Comparison of ENCODE assay signal across 26 cellular contexts in the genomic region with DNA sequence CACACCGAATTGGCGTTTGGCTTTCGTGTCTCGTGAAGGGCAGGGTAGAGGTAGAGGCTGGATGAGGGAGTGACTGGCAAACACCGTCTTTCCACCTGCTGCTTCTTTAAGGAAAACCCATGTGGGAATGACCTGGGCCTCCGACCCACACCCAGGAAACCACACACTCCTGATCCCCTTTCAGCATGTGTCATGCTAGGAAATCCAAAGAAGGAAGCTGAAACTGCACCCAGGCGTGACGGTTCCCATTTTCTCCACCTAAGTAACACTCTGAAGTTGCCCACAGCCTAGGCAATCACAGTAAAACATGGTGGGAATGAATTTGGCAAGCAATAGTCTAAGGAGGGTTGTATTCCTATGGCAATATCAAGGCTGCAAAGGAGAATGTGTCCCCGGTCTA.
"Had no signal": no experiment of that assay in that cellular context is flagged by ENCODE, and none has a peak within 500 bp of the region (broad histone marks: within the 10 kb centered on the region; RNA-seq: fewer than 3 reads in every experiment).

No MANE protein-coding gene starts in this region.

- H3K4me3 ChIP-seq: ascending aorta, body of pancreas, MG63, Peyer's patch, SJSA1 had no signal

- ATAC-seq: activated CD8-positive, alpha-beta memory T cell treated with anti-CD3 and anti-CD28 coated beads, Interleukin-2, amount 10 ng/mL, durations not matched to agents 7 days and 5 days; body of pancreas; WTC11 had no signal

- DNase-seq: activated CD4-positive, alpha-beta T cell treated with anti-CD3 and anti-CD28 coated beads for 48 hours; activated CD4-positive, alpha-beta T cell treated with anti-CD3 and anti-CD28 coated beads, Interleukin-2, amount 50 U/mL, for 48 hours; activated CD4-positive, CD25-positive, alpha-beta regulatory T cell treated with anti-CD3 and anti-CD28 coated beads, Interleukin-2, amount 50 U/mL, for 72 hours; activated CD8-positive, alpha-beta memory T cell treated with anti-CD3 and anti-CD28 coated beads, Interleukin-2, amount 10 ng/mL, durations not matched to agents 7 days and 5 days; activated effector memory CD4-positive, alpha-beta T cell treated with Interleukin-2 at 50 U/mL for 16 hours; activated naive CD4-positive, alpha-beta T cell; activated T-cell treated with anti-CD3 and anti-CD28 coated beads, Interleukin-2, amount 50 U/mL, for 24 hours; body of pancreas; central memory CD4-positive, alpha-beta T cell; MG63; MV-4-11; NCI-H1092 treated with DMSO at 0.1 percent for 48 hours; NCI-H1417 treated with DMSO at 0.1 percent for 48 hours; NCI-H1694; NCI-H2029 treated with DMSO at 0.1 percent for 48 hours; NCI-H524; Peyer's patch; SHP77 had no signal

- H3K27ac ChIP-seq: ascending aorta, body of pancreas, KMS-11, Peyer's patch, SJSA1 had no signal

- H3K27me3 Mint-ChIP-seq: activated CD8-positive, alpha-beta memory T cell treated with anti-CD3 and anti-CD28 coated beads, Interleukin-2, amount 10 ng/mL, durations not matched to agents 7 days and 5 days; activated naive CD4-positive, alpha-beta T cell treated with anti-CD3 and anti-CD28 coated beads, Interleukin-2, amount 50 U/mL, for 24 hours had no signal

- H3K27ac Mint-ChIP-seq: activated CD8-positive, alpha-beta memory T cell treated with anti-CD3 and anti-CD28 coated beads, Interleukin-2, amount 10 ng/mL, durations not matched to agents 7 days and 5 days; activated naive CD4-positive, alpha-beta T cell treated with anti-CD3 and anti-CD28 coated beads, Interleukin-2, amount 50 U/mL, for 24 hours; activated T-cell treated with anti-CD3 and anti-CD28 coated beads, Interleukin-2, amount 50 U/mL, for 24 hours; activated T-helper 1 cell treated with anti-CD3 and anti-CD28 coated beads, Interleukin-12 subunit alpha, Interleukin-12 subunit beta, Interleukin-2, Interleukin-4 antibody, amounts not matched to agents 30 ng/mL and 10 ng/mL and 1 ng/mL, durations not matched to agents 14 hours and 24 hours and 36 hours; T-helper 1 cell treated with Interleukin-12 subunit alpha and Interleukin-12 subunit beta and Interleukin-4 antibody, amounts not matched to agents 30 μg/mL and 1 μg/mL, for 36 hours; WTC11 had no signal

- H3K4me2 ChIP-seq: KMS-11 had no signal

- H3K4me1 Mint-ChIP-seq: activated CD8-positive, alpha-beta memory T cell treated with anti-CD3 and anti-CD28 coated beads, Interleukin-2, amount 10 ng/mL, durations not matched to agents 7 days and 5 days; activated naive CD4-positive, alpha-beta T cell treated with anti-CD3 and anti-CD28 coated beads, Interleukin-2, amount 50 U/mL, for 24 hours had no signal

- H3K27me3 ChIP-seq: ascending aorta, body of pancreas, MG63, Peyer's patch, SJSA1 had no signal

- H3K36me3 Mint-ChIP-seq: activated CD8-positive, alpha-beta memory T cell treated with anti-CD3 and anti-CD28 coated beads, Interleukin-2, amount 10 ng/mL, durations not matched to agents 7 days and 5 days; WTC11 had no signal

- FAIRE-seq: bronchial epithelial cell had no signal

- H3K9me3 ChIP-seq: ascending aorta, body of pancreas, MG63, Peyer's patch, SJSA1 had no signal

- H3K9me3 Mint-ChIP-seq: activated naive CD4-positive, alpha-beta T cell treated with anti-CD3 and anti-CD28 coated beads, Interleukin-2, amount 50 U/mL, for 24 hours; activated T-helper 1 cell treated with anti-CD3 and anti-CD28 coated beads, Interleukin-12 subunit alpha, Interleukin-12 subunit beta, Interleukin-2, Interleukin-4 antibody, amounts not matched to agents 30 ng/mL and 10 ng/mL and 1 ng/mL, durations not matched to agents 14 hours and 24 hours and 36 hours had no signal

- H3K9ac ChIP-seq: KMS-11 had no signal

- H3K36me3 ChIP-seq: ascending aorta, MG63, Peyer's patch, SJSA1 had no signal

- H3K4me3 Mint-ChIP-seq: activated CD8-positive, alpha-beta memory T cell treated with anti-CD3 and anti-CD28 coated beads, Interleukin-2, amount 10 ng/mL, durations not matched to agents 7 days and 5 days; activated naive CD4-positive, alpha-beta T cell treated with anti-CD3 and anti-CD28 coated beads, Interleukin-2, amount 50 U/mL, for 24 hours; activated T-cell treated with anti-CD3 and anti-CD28 coated beads, Interleukin-2, amount 50 U/mL, for 24 hours; activated T-helper 1 cell treated with anti-CD3 and anti-CD28 coated beads, Interleukin-12 subunit alpha, Interleukin-12 subunit beta, Interleukin-2, Interleukin-4 antibody, amounts not matched to agents 30 ng/mL and 10 ng/mL and 1 ng/mL, durations not matched to agents 14 hours and 24 hours and 36 hours; T-helper 1 cell treated with Interleukin-12 subunit alpha and Interleukin-12 subunit beta and Interleukin-4 antibody, amounts not matched to agents 30 μg/mL and 1 μg/mL, for 36 hours; WTC11 had no signal

- H3K4me1 ChIP-seq: ascending aorta, body of pancreas, Peyer's patch, SJSA1 had no signal
